1 cellular context compared by ENCODE assay signal in genomic region chr19:43416951-43417623, GRCh38.
TF ChIP-seq lines count a peak whose summit lies in the region.

No MANE protein-coding gene starts in this region.

TF ChIP-seq in K562, 482 proteins besides CTCF, POLR2A, EP300 and RAD21 (continued from another document):
- TF ChIP-seq RERE (CRISPR knock-in tag; IDR thresholded peaks at IDR 0.05; ENCODE audit: borderline replicate concordance), result no peak
